8 cellular contexts compared by ENCODE assay signal in genomic region chr12:42750356-42750755, GRCh38.
"Had no signal": no experiment of that assay in that cellular context is flagged by ENCODE, and none has a peak within 500 bp of the region (broad histone marks: within the 10 kb centered on the region; RNA-seq: fewer than 3 reads in every experiment).

No MANE protein-coding gene starts in this region.

- H3K4me1 Mint-ChIP-seq: IgD-negative memory B cell had no signal

- H3K27ac ChIP-seq: GM23248 had no signal

- H3K36me3 Mint-ChIP-seq: IgD-negative memory B cell had no signal

- H3K4me1 ChIP-seq: HAP-1 had no signal

- H3K9me3 ChIP-seq: HAP-1 had no signal

- H2AFZ ChIP-seq: GM23248 had no signal

- H3K4me3 ChIP-seq: GM23248, HAP-1 had no signal

- ATAC-seq: HCT116 had no signal

- H3K9ac ChIP-seq: GM23248 had no signal

- FAIRE-seq: HTR-8/SVneo had no signal

- DNase-seq: GM23248, GOT3, H7, KG1 had no signal

- H3K36me3 ChIP-seq: HAP-1 had no signal

- H3K4me3 Mint-ChIP-seq: IgD-negative memory B cell had no signal
